In genomic region chr1:48817505-48818114, GRCh38 we compare ENCODE assay signal across 8 cellular contexts. TPM values are rescaled to one million over a fixed set of nuclear protein-coding genes. Genes with fewer than 3 reads are reported as not detected.
DNase-seq lines count a peak whose midpoint lies in the region; ATAC-seq, FAIRE-seq and TF ChIP-seq lines count a peak whose summit lies in the region.

No MANE protein-coding gene starts in this region.

- FAIRE-seq in D721Med (lab: Jason Lieb, UNC) = no peak

- TF ChIP-seq CTCF in D721Med (IDR thresholded peaks at IDR 0.05; ENCODE audit: insufficient read depth, missing control alignments) (peak; percentile 79), OCI-LY3 (IDR thresholded peaks at IDR 0.05; ENCODE audit: low read depth, low read length) (peak; percentile 81), colonic mucosa (IDR thresholded peaks at IDR 0.05) (peak; percentile 60), liver (IDR thresholded peaks at IDR 0.05; ENCODE audit: low read depth, low read length, missing input control) (peak; percentile 64), tibial artery (IDR thresholded peaks at IDR 0.05) (peak; percentile 70 to 71)

- H3K36me3 ChIP-seq in OCI-LY3 (replicated peaks; ENCODE audit: low read depth, low read length) (no peaks in the 10 kb centered on the region), colonic mucosa (no peaks in the 10 kb centered on the region), liver (ENCODE audit: control insufficient read depth in 4 of 4, insufficient read depth in 3 of 4, low read depth in 1 of 4, low read length in 3 of 4) (no peaks in the 10 kb centered on the region), tibial artery (no peaks in the 10 kb centered on the region)

- ATAC-seq in GM19025 (IDR thresholded peaks at IDR 0.05; ENCODE audit: low read depth, unreplicated experiment) (peak; percentile 61), HG03469 (IDR thresholded peaks at IDR 0.05; ENCODE audit: unreplicated experiment) (peak; percentile 76)

- H3K9me3 ChIP-seq in OCI-LY3 (ENCODE audit: insufficient read depth, low read length) (no peaks in the 10 kb centered on the region), colonic mucosa (no peaks in the 10 kb centered on the region), liver (ENCODE audit: control insufficient read depth in 4 of 4, low read length in 3 of 4) (no peaks in the 10 kb centered on the region), tibial artery (no peaks in the 10 kb centered on the region)

- no peak overlapping the region for H3K4me2 ChIP-seq in OCI-LY3 (ENCODE audit: low read length)

- intact Hi-C loops in colonic mucosa (cut with DNase I) = loop anchor here (5.0 to 10.0 kb wide), 2 partner anchors 140 to 243 kb away; no protein-coding TSS in a partner anchor
- intact Hi-C loops in tibial artery (cut with DNase I; ENCODE audit: low total_unique reads) = loop anchor here (5.0 kb wide), 1 partner anchor 140 kb away; no protein-coding TSS in a partner anchor

- no peak overlapping the region for H3K9ac ChIP-seq in OCI-LY3 (ENCODE audit: low read length)
- H3K9ac ChIP-seq in colonic mucosa (ENCODE audit: low read depth in 2 of 2, low read length in 2 of 2) = no peak overlapping the region
- H3K9ac ChIP-seq in liver (ENCODE audit: low read depth in 1 of 2, low read length in 2 of 2) = no peak overlapping the region

- DNase-seq in D721Med (ENCODE audit: insufficient read length, low spot score) = no peak
- peak; percentile 48 for DNase-seq in colonic mucosa
- peak; percentile 35 to 73 for DNase-seq in tibial artery
- no peak for DNase-seq in cortex of kidney (lab: John Stamatoyannopoulos, UW)

- no peak overlapping the region for H3K27ac ChIP-seq in OCI-LY3 (ENCODE audit: low read length)
- no peak overlapping the region for H3K27ac ChIP-seq in colonic mucosa
- H3K27ac ChIP-seq in liver (ENCODE audit: low read depth in 1 of 2, low read length in 2 of 2) = no peak overlapping the region
- no peak overlapping the region for H3K27ac ChIP-seq in tibial artery

- H4K20me1 ChIP-seq in OCI-LY3 (ENCODE audit: insufficient read depth, low read length) = no peaks in the 10 kb centered on the region

- H3K27me3 ChIP-seq in OCI-LY3 (ENCODE audit: low read depth, low read length) (no peaks in the 10 kb centered on the region), colonic mucosa (no peaks in the 10 kb centered on the region), liver (ENCODE audit: control insufficient read depth in 4 of 4, insufficient read depth in 4 of 4, low read length in 3 of 4) (no peaks in the 10 kb centered on the region), tibial artery (no peaks in the 10 kb centered on the region)

- no peaks in the 10 kb centered on the region for H3K79me2 ChIP-seq in OCI-LY3 (ENCODE audit: low read length)

- H3K4me3 ChIP-seq in OCI-LY3 (ENCODE audit: low read length) (no peak overlapping the region), colonic mucosa (no peak overlapping the region), liver (ENCODE audit: low read depth in 1 of 3, low read length in 3 of 3) (no peak overlapping the region), tibial artery (no peak overlapping the region)

- H3K4me1 ChIP-seq in OCI-LY3 (ENCODE audit: low read length) (peaks cover 26% of the 10 kb centered on the region), colonic mucosa (no peaks in the 10 kb centered on the region), liver (ENCODE audit: control insufficient read depth in 4 of 4, insufficient read depth in 4 of 4, low read length in 3 of 4) (no peaks in the 10 kb centered on the region), tibial artery (no peaks in the 10 kb centered on the region)

- peak; percentile 82 to 83 for TF ChIP-seq RAD21 in liver (IDR thresholded peaks at IDR 0.05)

- 57% methylated on average over 4 of the region's 4 CpGs for WGBS in liver

- H2AFZ ChIP-seq in OCI-LY3 (ENCODE audit: low read depth, low read length) = no peak overlapping the region

TF ChIP-seq in liver, 16 proteins besides CTCF, POLR2A, EP300 and RAD21:
- no peak for TF ChIP-seq EGR1 (IDR thresholded peaks at IDR 0.05; ENCODE audit: low read depth in 2 of 2)
- no peak for TF ChIP-seq HNF4G (IDR thresholded peaks at IDR 0.05)
- no peak for TF ChIP-seq FOXA1 (IDR thresholded peaks at IDR 0.05)
- no peak for TF ChIP-seq SP1 (IDR thresholded peaks at IDR 0.05)
- no peak for TF ChIP-seq HNF4A (conservative IDR thresholded peaks at IDR 0.05)
- TF ChIP-seq NR2F2 (IDR thresholded peaks at IDR 0.05) = no peak

RNA-seq across cellular contexts. Expression of gene BEND5, which starts 40.9 kb away (rescaled TPM):
- 1 to 10 TPM in 1 of 2 donors, under 1 TPM in 1; 0.57 to 4.9 TPM for total RNA-seq in colonic mucosa
- under 1 TPM; 0.17 to 0.93 TPM for total RNA-seq in liver
- under 1 TPM; 0.12 to 0.21 TPM for polyA plus RNA-seq in liver

Comparison
In these comparisons a context has a peak if more than half of its experiments do, and no peak if none do; other contexts are left out.
1. DNase-seq: peak in colonic mucosa (single experiment) and tibial artery (2 of 2); none in D721Med (single experiment) and cortex of kidney (single experiment).
2. Peak in every context shown above with its lines, with median percentiles within 50 percentile points of each other: CTCF ChIP-seq.